21 cellular contexts compared by ENCODE assay signal in genomic region chrX:67777148-67777547, GRCh38.
"Had no signal": no experiment of that assay in that cellular context is flagged by ENCODE, and none has a peak within 500 bp of the region (broad histone marks: within the 10 kb centered on the region; RNA-seq: fewer than 3 reads in every experiment).

No MANE protein-coding gene starts in this region.

- H3K27ac ChIP-seq: KMS-11, SJCRH30 had no signal

- H3K27me3 ChIP-seq: SJCRH30 had no signal

- H3K4me3 ChIP-seq: SJCRH30 had no signal

- ATAC-seq: HepG2, SK-N-SH treated with all-trans-retinoic acid at 6 μM for 48 hours had no signal

- H3K36me3 ChIP-seq: SJCRH30 had no signal

- DNase-seq: IMR-90, Kasumi-1, NCI-H1092, NCI-H1105 treated with DMSO at 0.1 percent for 48 hours, NCI-H1417 treated with DMSO at 0.1 percent for 48 hours, NCI-H146, NCI-H1694 treated with DMSO at 0.1 percent for 48 hours, NCI-H1930, NCI-H2081, NCI-H2107, NCI-H2227 treated with DMSO at 0.1 percent for 48 hours, NCI-H524, NCI-H69, NCI-H774, RPMI8226, SHP77 treated with DMSO at 0.1 percent for 48 hours had no signal

- H3K4me2 ChIP-seq: KMS-11 had no signal

- FAIRE-seq: HepG2, RCC 7860 had no signal
